ENCODE assay signal across 14 cellular contexts in genomic region chr2:156907806-156908205, GRCh38.
DNase-seq lines count a peak whose midpoint lies in the region; ATAC-seq and TF ChIP-seq lines count a peak whose summit lies in the region.
"Had no signal": no experiment of that assay in that cellular context is flagged by ENCODE, and none has a peak within 500 bp of the region (broad histone marks: within the 10 kb centered on the region; RNA-seq: fewer than 3 reads in every experiment).

No MANE protein-coding gene starts in this region.

- H3K9me3 ChIP-seq in upper lobe of right lung (no peaks in the 10 kb centered on the region), Karpas-422 (ENCODE audit: low read length) (peaks cover 2% of the 10 kb centered on the region; the same call in 1 of the 2 replicates)

- H3K9me2 ChIP-seq in Karpas-422 (replicated peaks; ENCODE audit: insufficient read depth, low read length): no peaks in the 10 kb centered on the region; the same call in 1 of the 2 replicates

- H3K4me1 ChIP-seq in upper lobe of right lung: no peaks in the 10 kb centered on the region
- H3K4me1 ChIP-seq in Karpas-422 (ENCODE audit: low read length): no peaks in the 10 kb centered on the region

- H4K20me1 ChIP-seq in Karpas-422 (ENCODE audit: insufficient read depth, low read depth, low read length): no peaks in the 10 kb centered on the region

- no peaks in the 10 kb centered on the region for H3K79me2 ChIP-seq in Karpas-422 (ENCODE audit: low read length)

- peak; percentile 43 for DNase-seq in choroid plexus epithelial cell (ENCODE audit: low read depth)
- DNase-seq in upper lobe of right lung: no peak
- no peak for DNase-seq in NCI-H2171 (lab: John Stamatoyannopoulos, UW)
- DNase-seq in Karpas-422: no peak
- DNase-seq: activated naive CD4-positive, alpha-beta T cell treated with anti-CD3 and anti-CD28 coated beads for 36 hours; DMS79 treated with DMSO at 0.1 percent for 48 hours; foreskin melanocyte; left cardiac atrium; OCI-M1; T-helper 1 cell had no signal

- no peak overlapping the region for H3K9ac ChIP-seq in Karpas-422 (ENCODE audit: low read length)

- H3K27me3 ChIP-seq in upper lobe of right lung (no peaks in the 10 kb centered on the region), Karpas-422 (ENCODE audit: low read length) (no peaks in the 10 kb centered on the region)

- no peak overlapping the region for H3K4me2 ChIP-seq in Karpas-422 (ENCODE audit: low read depth, low read length, poor library complexity, severe bottlenecking)

- ATAC-seq in GM18508 (IDR thresholded peaks at IDR 0.05; ENCODE audit: insufficient read depth, unreplicated experiment): peak; percentile 75
- peak; percentile 66 for ATAC-seq in GM21528 (IDR thresholded peaks at IDR 0.05; ENCODE audit: low FRiP score, unreplicated experiment)
- ATAC-seq in HG03354 (IDR thresholded peaks at IDR 0.05; ENCODE audit: poor library complexity, severe bottlenecking, unreplicated experiment): peak; percentile 72
- no peak for ATAC-seq in upper lobe of right lung
- no peak for ATAC-seq in GM19328 (IDR thresholded peaks at IDR 0.05; ENCODE audit: unreplicated experiment)
- ATAC-seq: left cardiac atrium had no signal

- intact Hi-C loops in upper lobe of right lung (cut with DNase I): no loop called here

- no peak overlapping the region for H2AFZ ChIP-seq in Karpas-422 (ENCODE audit: low read length)

- H3K36me3 ChIP-seq in upper lobe of right lung: no peaks in the 10 kb centered on the region
- H3K36me3 ChIP-seq in Karpas-422 (ENCODE audit: insufficient read depth, low read length): no peaks in the 10 kb centered on the region

- no peak overlapping the region for H3K4me3 ChIP-seq in choroid plexus epithelial cell (ENCODE audit: low read depth, low read length)
- no peak overlapping the region for H3K4me3 ChIP-seq in upper lobe of right lung
- H3K4me3 ChIP-seq in Karpas-422 (ENCODE audit: low read length): no peak overlapping the region

- TF ChIP-seq CTCF in choroid plexus epithelial cell (conservative IDR thresholded peaks at IDR 0.05; ENCODE audit: low read depth, low read length) (no peak), upper lobe of right lung (IDR thresholded peaks at IDR 0.05) (no peak)

- H3K27ac ChIP-seq in upper lobe of right lung (no peak overlapping the region), Karpas-422 (ENCODE audit: low read length) (no peak overlapping the region)

Comparison
In these comparisons a context has a peak if more than half of its experiments do, and no peak if none do; other contexts are left out.
1. ATAC-seq: peak in GM18508 (single experiment), GM21528 (single experiment) and HG03354 (single experiment); none in upper lobe of right lung (single experiment) and GM19328 (single experiment).